ENCODE assay signal across 20 cellular contexts in the genomic region with DNA sequence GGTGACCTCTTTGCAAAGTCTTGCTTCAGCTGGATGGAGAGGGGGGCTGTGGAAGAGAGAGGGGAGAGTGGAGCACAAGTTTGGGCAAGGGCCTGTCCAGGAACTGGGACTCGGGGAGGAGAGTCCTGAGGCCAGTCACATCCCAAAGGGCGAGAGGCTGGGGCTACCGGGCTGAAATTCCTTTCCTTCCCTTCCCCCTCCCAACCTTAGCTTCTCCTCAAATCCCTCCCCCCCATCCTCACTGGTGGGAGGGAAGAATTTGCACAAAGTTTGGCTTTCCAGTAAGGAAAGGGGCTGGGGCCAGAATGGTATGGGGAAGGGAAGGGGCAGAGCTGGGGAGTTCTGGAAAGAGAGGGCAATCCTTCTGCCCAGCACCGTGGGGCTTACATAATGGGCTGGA. TPM values are rescaled to one million over a fixed set of nuclear protein-coding genes. Genes with fewer than 3 reads are reported as not detected.
"Had no signal": no experiment of that assay in that cellular context is flagged by ENCODE, and none has a peak within 500 bp of the region (broad histone marks: within the 10 kb centered on the region; RNA-seq: fewer than 3 reads in every experiment).

No MANE protein-coding gene starts in this region.

- H3K4me1 Mint-ChIP-seq: T-cell had no signal

- H3K9ac ChIP-seq: SK-N-SH had no signal

- ATAC-seq: effector memory CD8-positive, alpha-beta T cell; heart left ventricle; left lobe of liver; T-cell had no signal

- H3K9me2 ChIP-seq: SK-N-SH had no signal

- H3K27me3 ChIP-seq: testis had no signal

- H3K27ac ChIP-seq: heart left ventricle, testis had no signal

- H3K36me3 ChIP-seq: heart left ventricle had no signal

- H3K9me3 Mint-ChIP-seq: activated naive CD4-positive, alpha-beta T cell treated with anti-CD3 and anti-CD28 coated beads for 36 hours; activated T-helper 2 cell treated with anti-CD3 and anti-CD28 coated beads, Interferon-gamma antibody, Interleukin-2, Interleukin-4, amounts not matched to agents 10 μg/mL and 5 μg/mL and 100 μg/mL, durations not matched to agents 14 hours and 24 hours and 36 hours; effector memory CD8-positive, alpha-beta T cell; naive B cell; T-cell had no signal

- H3K36me3 Mint-ChIP-seq: naive B cell, T-cell had no signal

- H3K4me2 ChIP-seq: SK-N-SH had no signal

- H3K4me1 ChIP-seq: testis had no signal

- DNase-seq: activated CD4-positive, alpha-beta T cell treated with anti-CD3 and anti-CD28 coated beads, Interleukin-2, amount 50 U/mL, for 4 hours; activated CD4-positive, CD25-positive, alpha-beta regulatory T cell treated with anti-CD3 and anti-CD28 coated beads, Interleukin-2, amount 50 U/mL, for 72 hours; activated naive CD4-positive, alpha-beta T cell treated with anti-CD3 and anti-CD28 coated beads for 36 hours; activated T-cell treated with anti-CD3 and anti-CD28 coated beads for 4 hours; cortex of kidney; effector memory CD8-positive, alpha-beta T cell; heart left ventricle; islet precursor cell; mammary epithelial cell; naive B cell; SK-N-SH; small intestine; stimulated activated CD4-positive, alpha-beta T cell treated with anti-CD3 and anti-CD28 coated beads, Interleukin-4, amount 100 ng/mL, for 4 hours; stimulated activated CD8-positive, alpha-beta memory T cell treated with anti-CD3 and anti-CD28 coated beads, Interleukin-4, amount 100 ng/mL, for 48 hours; stimulated activated naive CD4-positive, alpha-beta T cell treated with Interleukin-2 at 50 U/mL for 16 hours; T-cell; T-helper 9 cell; testis had no signal

- H3K9me3 ChIP-seq: heart left ventricle, SK-N-SH, testis had no signal

- H3K4me3 Mint-ChIP-seq: activated naive CD4-positive, alpha-beta T cell treated with anti-CD3 and anti-CD28 coated beads for 36 hours; effector memory CD8-positive, alpha-beta T cell; naive B cell; T-cell had no signal

- H3K27ac Mint-ChIP-seq: activated naive CD4-positive, alpha-beta T cell treated with anti-CD3 and anti-CD28 coated beads for 36 hours; activated T-helper 2 cell treated with anti-CD3 and anti-CD28 coated beads, Interferon-gamma antibody, Interleukin-2, Interleukin-4, amounts not matched to agents 10 μg/mL and 5 μg/mL and 100 μg/mL, durations not matched to agents 14 hours and 24 hours and 36 hours; effector memory CD8-positive, alpha-beta T cell; naive B cell; T-cell had no signal

RNA-seq across cellular contexts. Expression of gene CNTN2, which starts 0.9 kb away (rescaled TPM):
- total RNA-seq: activated naive CD4-positive, alpha-beta T cell treated with anti-CD3 and anti-CD28 coated beads for 36 hours; activated T-helper 2 cell treated with anti-CD3 and anti-CD28 coated beads, Interferon-gamma antibody, Interleukin-2, Interleukin-4, amounts not matched to agents 10 μg/mL and 5 μg/mL and 100 μg/mL, durations not matched to agents 14 hours and 24 hours and 36 hours; T-cell had no signal
- polyA plus RNA-seq: mammary epithelial cell had no signal
